Comparison of ENCODE assay signal across 1 cellular context in genomic region chr3:122678496-122678895, GRCh38.
TF ChIP-seq lines count a peak whose summit lies in the region.

No MANE protein-coding gene starts in this region.

TF ChIP-seq in HepG2, 621 proteins besides CTCF, POLR2A, EP300 and RAD21 (continued from another document):
- no peak for TF ChIP-seq IRF1 (CRISPR knock-in tag; IDR thresholded peaks at IDR 0.05; ENCODE audit: low read depth)
- TF ChIP-seq FIP1L1 (IDR thresholded peaks at IDR 0.05; ENCODE audit: borderline replicate concordance, insufficient read depth, low read depth, low read length) = no peak
- TF ChIP-seq, protein P1, sequence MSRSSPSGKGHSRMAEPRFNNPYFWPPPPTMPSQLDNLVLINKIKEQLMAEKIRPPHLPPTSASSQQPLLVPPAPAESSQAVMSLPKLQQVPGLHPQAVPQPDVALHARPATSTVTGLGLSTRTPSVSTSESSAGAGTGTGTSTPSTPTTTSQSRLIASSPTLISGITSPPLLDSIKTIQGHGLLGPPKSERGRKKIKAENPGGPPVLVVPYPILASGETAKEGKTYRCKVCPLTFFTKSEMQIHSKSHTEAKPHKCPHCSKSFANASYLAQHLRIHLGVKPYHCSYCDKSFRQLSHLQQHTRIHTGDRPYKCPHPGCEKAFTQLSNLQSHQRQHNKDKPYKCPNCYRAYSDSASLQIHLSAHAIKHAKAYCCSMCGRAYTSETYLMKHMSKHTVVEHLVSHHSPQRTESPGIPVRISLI (CRISPR knock-in tag; IDR thresholded peaks at IDR 0.05; ENCODE audit: borderline replicate concordance) = no peak
- TF ChIP-seq ETV6 (CRISPR knock-in tag; conservative IDR thresholded peaks at IDR 0.05) = no peak
- no peak for TF ChIP-seq ZSCAN25 (CRISPR knock-in tag; IDR thresholded peaks at IDR 0.05)
- TF ChIP-seq, protein P2, sequence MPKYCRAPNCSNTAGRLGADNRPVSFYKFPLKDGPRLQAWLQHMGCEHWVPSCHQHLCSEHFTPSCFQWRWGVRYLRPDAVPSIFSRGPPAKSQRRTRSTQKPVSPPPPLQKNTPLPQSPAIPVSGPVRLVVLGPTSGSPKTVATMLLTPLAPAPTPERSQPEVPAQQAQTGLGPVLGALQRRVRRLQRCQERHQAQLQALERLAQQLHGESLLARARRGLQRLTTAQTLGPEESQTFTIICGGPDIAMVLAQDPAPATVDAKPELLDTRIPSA (CRISPR knock-in tag; IDR thresholded peaks at IDR 0.05; ENCODE audit: borderline replicate concordance) = no peak
- TF ChIP-seq, protein P3, sequence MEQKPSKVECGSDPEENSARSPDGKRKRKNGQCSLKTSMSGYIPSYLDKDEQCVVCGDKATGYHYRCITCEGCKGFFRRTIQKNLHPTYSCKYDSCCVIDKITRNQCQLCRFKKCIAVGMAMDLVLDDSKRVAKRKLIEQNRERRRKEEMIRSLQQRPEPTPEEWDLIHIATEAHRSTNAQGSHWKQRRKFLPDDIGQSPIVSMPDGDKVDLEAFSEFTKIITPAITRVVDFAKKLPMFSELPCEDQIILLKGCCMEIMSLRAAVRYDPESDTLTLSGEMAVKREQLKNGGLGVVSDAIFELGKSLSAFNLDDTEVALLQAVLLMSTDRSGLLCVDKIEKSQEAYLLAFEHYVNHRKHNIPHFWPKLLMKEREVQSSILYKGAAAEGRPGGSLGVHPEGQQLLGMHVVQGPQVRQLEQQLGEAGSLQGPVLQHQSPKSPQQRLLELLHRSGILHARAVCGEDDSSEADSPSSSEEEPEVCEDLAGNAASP (CRISPR knock-in tag; IDR thresholded peaks at IDR 0.05; ENCODE audit: borderline replicate concordance) = no peak
- no peak for TF ChIP-seq FLYWCH1 (CRISPR knock-in tag; IDR thresholded peaks at IDR 0.05)
- TF ChIP-seq DNMT1 (CRISPR knock-in tag; IDR thresholded peaks at IDR 0.05) = no peak
